1 cellular context compared by ENCODE assay signal in genomic region chr19:10113964-10114650, GRCh38.
TF ChIP-seq lines count a peak whose summit lies in the region.

No MANE protein-coding gene starts in this region.

TF ChIP-seq in HepG2, 621 proteins besides CTCF, POLR2A, EP300 and RAD21 (continues in another document):
- TF ChIP-seq HMGXB3 (CRISPR knock-in tag; IDR thresholded peaks at IDR 0.05; ENCODE audit: borderline replicate concordance) (no peak), GLMP (CRISPR knock-in tag; IDR thresholded peaks at IDR 0.05; ENCODE audit: borderline replicate concordance) (no peak), DNMT1 (CRISPR knock-in tag; IDR thresholded peaks at IDR 0.05) (0 out of 2 replicates have a peak, but pooled peaks have one; percentile 19), USF2 (IDR thresholded peaks at IDR 0.05; ENCODE audit: low read depth, low read length) (peak; percentile 13; the same call in 1 of the 2 replicates), USF2 (CRISPR knock-in tag; IDR thresholded peaks at IDR 0.05; ENCODE audit: borderline replicate concordance) (no peak), NFIB (CRISPR knock-in tag; IDR thresholded peaks at IDR 0.05; ENCODE audit: borderline replicate concordance) (0 out of 2 replicates have a peak, but pooled peaks have one; percentile 52), RERE (CRISPR knock-in tag; IDR thresholded peaks at IDR 0.05; ENCODE audit: low read depth) (no peak), HDAC2 (CRISPR knock-in tag; IDR thresholded peaks at IDR 0.05) (no peak), GMEB2 (CRISPR knock-in tag; IDR thresholded peaks at IDR 0.05; ENCODE audit: low read depth) (no peak), ZFP90 (CRISPR knock-in tag; IDR thresholded peaks at IDR 0.05; ENCODE audit: borderline replicate concordance) (no peak), NFE2 (CRISPR knock-in tag; IDR thresholded peaks at IDR 0.05) (0 out of 2 replicates have a peak, but pooled peaks have one; percentile 5), ZNF296 (CRISPR knock-in tag; conservative IDR thresholded peaks at IDR 0.05) (no peak), POLR2G (IDR thresholded peaks at IDR 0.05; ENCODE audit: low read depth, low read length) (peak; percentile 69; the same call in 1 of the 2 replicates), AGO1 (IDR thresholded peaks at IDR 0.05; ENCODE audit: low read depth, low read length, poor library complexity, severe bottlenecking) (peak; percentile 96), ZNF362 (CRISPR knock-in tag; IDR thresholded peaks at IDR 0.05; ENCODE audit: borderline replicate concordance) (no peak), FOSL1 (CRISPR knock-in tag; IDR thresholded peaks at IDR 0.05; ENCODE audit: borderline replicate concordance) (0 out of 2 replicates have a peak, but pooled peaks have one; percentile 24), ISX (CRISPR knock-in tag; conservative IDR thresholded peaks at IDR 0.05) (no peak), TCF7L2 (IDR thresholded peaks at IDR 0.05; ENCODE audit: low read depth, low read length) (no peak), ZBTB33 (CRISPR knock-in tag; IDR thresholded peaks at IDR 0.05) (peak; percentile 3; the same call in 1 of the 2 replicates), ZMYM2 (CRISPR knock-in tag; IDR thresholded peaks at IDR 0.05) (no peak), ZNF234 (CRISPR knock-in tag; conservative IDR thresholded peaks at IDR 0.05) (no peak), HMG20A (CRISPR knock-in tag; IDR thresholded peaks at IDR 0.05; ENCODE audit: borderline replicate concordance) (no peak), ZNF792 (CRISPR knock-in tag; IDR thresholded peaks at IDR 0.05) (no peak), ZNF687 (CRISPR knock-in tag; IDR thresholded peaks at IDR 0.05) (no peak), CENPT (CRISPR knock-in tag; IDR thresholded peaks at IDR 0.05; ENCODE audit: low read depth) (0 out of 2 replicates have a peak, but pooled peaks have one; percentile 47), ZNF468 (CRISPR knock-in tag; IDR thresholded peaks at IDR 0.05) (0 out of 2 replicates have a peak, but pooled peaks have one; percentile 6), RBM22 (optimal IDR thresholded peaks at IDR 0.05; ENCODE audit: low read length) (peak; percentile 2), GTF3A (CRISPR knock-in tag; conservative IDR thresholded peaks at IDR 0.05) (no peak), EED (CRISPR knock-in tag; IDR thresholded peaks at IDR 0.05) (no peak), SMYD3 (CRISPR knock-in tag; IDR thresholded peaks at IDR 0.05) (no peak), HNF4G (IDR thresholded peaks at IDR 0.05; ENCODE audit: borderline replicate concordance, low read depth, low read length) (no peak), HNF4G (CRISPR knock-in tag; IDR thresholded peaks at IDR 0.05; ENCODE audit: borderline replicate concordance, low read depth) (no peak), ZNF704 (CRISPR knock-in tag; IDR thresholded peaks at IDR 0.05; ENCODE audit: borderline replicate concordance) (no peak)
